11 cellular contexts compared by ENCODE assay signal in the genomic region with DNA sequence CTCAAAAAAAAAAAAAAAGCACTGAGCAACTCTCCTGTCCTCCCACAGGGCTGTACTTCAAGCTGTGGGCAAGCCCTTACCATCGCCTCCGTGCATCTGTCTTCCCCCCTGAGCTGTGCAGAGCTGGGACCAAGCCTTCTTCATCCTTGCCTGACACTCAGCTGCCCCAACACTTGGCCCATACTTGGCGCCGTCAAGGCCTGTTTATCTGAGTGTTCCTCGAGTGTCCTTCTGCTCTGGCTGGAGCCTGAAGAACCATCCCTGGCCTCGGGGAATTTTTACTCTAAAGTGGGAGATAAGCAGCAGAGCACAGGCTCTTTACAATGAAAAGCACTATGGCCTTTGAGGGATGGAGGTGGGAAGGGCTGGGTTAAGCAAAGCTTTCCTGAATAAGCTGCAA. TPM values are rescaled to one million over a fixed set of nuclear protein-coding genes. Genes with fewer than 3 reads are reported as not detected.
DNase-seq lines count a peak whose midpoint lies in the region; ATAC-seq, FAIRE-seq and TF ChIP-seq lines count a peak whose summit lies in the region.
"Had no signal": no experiment of that assay in that cellular context is flagged by ENCODE, and none has a peak within 500 bp of the region (broad histone marks: within the 10 kb centered on the region; RNA-seq: fewer than 3 reads in every experiment).

No MANE protein-coding gene starts in this region.

- H3K4me3 ChIP-seq in cardiac muscle cell (no peak overlapping the region), kidney (ENCODE audit: low read length in 2 of 2) (no peak overlapping the region)

- no peaks in the 10 kb centered on the region for H3K27me3 Mint-ChIP-seq in activated T-helper 1 cell treated with anti-CD3 and anti-CD28 coated beads, Interleukin-12 subunit alpha, Interleukin-12 subunit beta, Interleukin-2, Interleukin-4 antibody, amounts not matched to agents 30 ng/mL and 10 ng/mL and 1 ng/mL, durations not matched to agents 14 hours and 24 hours and 36 hours (ENCODE audit: insufficient read depth)
- no peaks in the 10 kb centered on the region for H3K27me3 Mint-ChIP-seq in naive B cell

- no peak overlapping the region for H3K9ac ChIP-seq in kidney (ENCODE audit: low read length in 2 of 2)

- H3K36me3 ChIP-seq in cardiac muscle cell (peaks cover 5% of the 10 kb centered on the region), kidney (ENCODE audit: control insufficient read depth in 1 of 2, insufficient read depth in 2 of 2, low read length in 2 of 2) (peaks cover 3 to 5% of the 10 kb centered on the region in 2 donors)

- no peak for TF ChIP-seq CTCF in cardiac muscle cell (IDR thresholded peaks at IDR 0.05; ENCODE audit: low read depth, low read length)
- TF ChIP-seq CTCF in kidney (IDR thresholded peaks at IDR 0.05; ENCODE audit: borderline replicate concordance, extremely low read depth, insufficient read depth), result no peak

- peak overlapping the region; percentile 92 for H3K4me3 Mint-ChIP-seq in activated T-helper 1 cell treated with anti-CD3 and anti-CD28 coated beads, Interleukin-12 subunit alpha, Interleukin-12 subunit beta, Interleukin-2, Interleukin-4 antibody, amounts not matched to agents 30 ng/mL and 10 ng/mL and 1 ng/mL, durations not matched to agents 14 hours and 24 hours and 36 hours
- H3K4me3 Mint-ChIP-seq in naive B cell, result peak overlapping the region in 5 of 8 donors; percentile 94 to 100 (median 98)

- peaks cover 40% of the 10 kb centered on the region for H3K4me1 Mint-ChIP-seq in activated T-helper 1 cell treated with anti-CD3 and anti-CD28 coated beads, Interleukin-12 subunit alpha, Interleukin-12 subunit beta, Interleukin-2, Interleukin-4 antibody, amounts not matched to agents 30 ng/mL and 10 ng/mL and 1 ng/mL, durations not matched to agents 14 hours and 24 hours and 36 hours (ENCODE audit: low read depth)
- peaks cover 40 to 51% (median 48%) of the 10 kb centered on the region in 3 donors for H3K4me1 Mint-ChIP-seq in naive B cell

- H3K27ac Mint-ChIP-seq in activated T-helper 1 cell treated with anti-CD3 and anti-CD28 coated beads, Interleukin-12 subunit alpha, Interleukin-12 subunit beta, Interleukin-2, Interleukin-4 antibody, amounts not matched to agents 30 ng/mL and 10 ng/mL and 1 ng/mL, durations not matched to agents 14 hours and 24 hours and 36 hours, result peak overlapping the region; percentile 80
- peak overlapping the region in 3 of 6 donors; percentile 84 to 97 (median 95) for H3K27ac Mint-ChIP-seq in naive B cell

- H3K9me3 ChIP-seq in cardiac muscle cell (ENCODE audit: low read depth) (no peaks in the 10 kb centered on the region), kidney (ENCODE audit: control insufficient read depth in 1 of 2, low read length in 2 of 2) (no peaks in the 10 kb centered on the region)

- FAIRE-seq in kidney (lab: Jason Lieb, UNC), result no peak

- peaks cover 17% of the 10 kb centered on the region for H3K36me3 Mint-ChIP-seq in activated T-helper 1 cell treated with anti-CD3 and anti-CD28 coated beads, Interleukin-12 subunit alpha, Interleukin-12 subunit beta, Interleukin-2, Interleukin-4 antibody, amounts not matched to agents 30 ng/mL and 10 ng/mL and 1 ng/mL, durations not matched to agents 14 hours and 24 hours and 36 hours (ENCODE audit: low read depth)
- H3K36me3 Mint-ChIP-seq in naive B cell, result no peaks in the 10 kb centered on the region

- no peaks in the 10 kb centered on the region for H3K9me3 Mint-ChIP-seq in activated T-helper 1 cell treated with anti-CD3 and anti-CD28 coated beads, Interleukin-12 subunit alpha, Interleukin-12 subunit beta, Interleukin-2, Interleukin-4 antibody, amounts not matched to agents 30 ng/mL and 10 ng/mL and 1 ng/mL, durations not matched to agents 14 hours and 24 hours and 36 hours
- H3K9me3 Mint-ChIP-seq in naive B cell, result peaks cover 0 to 4% (median 0%) of the 10 kb centered on the region in 7 donors

- ATAC-seq in left cardiac atrium (no peak), naive B cell (ENCODE audit: low read depth in 2 of 2) (no peak)

- H3K27me3 ChIP-seq in cardiac muscle cell, result no peaks in the 10 kb centered on the region

- intact Hi-C loops in left cardiac atrium (cut with DNase I) (no loop called here), kidney (cut with DNase I) (no loop called here)
- intact Hi-C loops in activated T-helper 1 cell treated with anti-CD3 and anti-CD28 coated beads, Interleukin-12 subunit alpha, Interleukin-12 subunit beta, Interleukin-2, Interleukin-4 antibody, amounts not matched to agents 30 ng/mL and 10 ng/mL and 1 ng/mL, durations not matched to agents 14 hours and 24 hours and 36 hours (cut with micrococcal nuclease), result loop anchor here (5.0 kb wide), 1 partner anchor 394 kb away; the partner anchor contains the start of gene HYLS1

- peaks cover 19% of the 10 kb centered on the region for H3K4me1 ChIP-seq in cardiac muscle cell (ENCODE audit: low read depth)
- peaks cover 6 to 8% of the 10 kb centered on the region in 2 donors for H3K4me1 ChIP-seq in kidney (ENCODE audit: control insufficient read depth in 1 of 2, insufficient read depth in 1 of 2, low read depth in 1 of 2, low read length in 2 of 2)

- DNase-seq in cardiac muscle cell (ENCODE audit: low read depth in 1 of 2, low spot score in 1 of 2) (peak in 1 of 2 donors; percentile 64), left cardiac atrium (no peak), naive B cell (no peak), activated gamma-delta T cell (lab: John Stamatoyannopoulos, UW) (no peak), NCI-H1694 (lab: John Stamatoyannopoulos, UW) (no peak), kidney (no peak), Ammon's horn (ENCODE audit: low spot score) (no peak)
- no peak for DNase-seq in activated T-helper 1 cell treated with anti-CD3 and anti-CD28 coated beads, Interleukin-12 subunit alpha, Interleukin-12 subunit beta, Interleukin-2, Interleukin-4 antibody, amounts not matched to agents 30 ng/mL and 10 ng/mL and 1 ng/mL, durations not matched to agents 14 hours and 24 hours and 36 hours (ENCODE audit: low spot score)
- DNase-seq: NCI-H748 treated with DMSO at 0.1 percent for 48 hours; RPMI8226; stimulated activated CD4-positive, alpha-beta T cell treated with anti-CD3 and anti-CD28 coated beads, Interleukin-1b, Interleukin-23, amount 100 ng/mL, for 48 hours had no signal

- H3K27ac ChIP-seq in cardiac muscle cell (peak overlapping the region; percentile 68), kidney (ENCODE audit: low read depth in 2 of 2, low read length in 2 of 2) (no peak overlapping the region)

RNA-seq across cellular contexts. Expression of gene TIRAP, which starts 1.6 kb away (rescaled TPM):
- total RNA-seq in cardiac muscle cell (4.2 and 6.7 TPM in 2 replicates), left cardiac atrium (1 to 10 TPM; 7.6 to 8.7 TPM), kidney (12.1 TPM)
- polyA plus RNA-seq in cardiac muscle cell (2.4 and 4.9 TPM in 2 replicates), naive B cell (ENCODE audit: low read depth in 6 of 6) (10 to 100 TPM in 3 of 6 donors, 1 to 10 TPM in 3; 4.9 to 11.2 (median 9.9) TPM), kidney (ENCODE audit: insufficient read depth, low read depth, low replicate concordance) (5.8 TPM)
- 13.0 and 15.0 TPM in 2 replicates for total RNA-seq in activated T-helper 1 cell treated with anti-CD3 and anti-CD28 coated beads, Interleukin-12 subunit alpha, Interleukin-12 subunit beta, Interleukin-2, Interleukin-4 antibody, amounts not matched to agents 30 ng/mL and 10 ng/mL and 1 ng/mL, durations not matched to agents 14 hours and 24 hours and 36 hours

RNA-seq across cellular contexts. Expression of gene FOXRED1, which starts 12.3 kb away (rescaled TPM):
- 38.5 and 38.7 TPM in 2 replicates for total RNA-seq in cardiac muscle cell
- 59.3 and 68.5 TPM in 2 replicates for polyA plus RNA-seq in cardiac muscle cell
- 10 to 100 TPM; 21.0 to 25.3 TPM for total RNA-seq in left cardiac atrium
- total RNA-seq in activated T-helper 1 cell treated with anti-CD3 and anti-CD28 coated beads, Interleukin-12 subunit alpha, Interleukin-12 subunit beta, Interleukin-2, Interleukin-4 antibody, amounts not matched to agents 30 ng/mL and 10 ng/mL and 1 ng/mL, durations not matched to agents 14 hours and 24 hours and 36 hours, result 52.9 and 56.5 TPM in 2 replicates
- 10 to 100 TPM; 15.8 to 39.0 (median 19.8) TPM for polyA plus RNA-seq in naive B cell (ENCODE audit: low read depth in 6 of 6)
- 21.5 TPM for total RNA-seq in kidney
- 37.1 TPM for polyA plus RNA-seq in kidney (ENCODE audit: insufficient read depth, low read depth, low replicate concordance)

RNA-seq across cellular contexts. Expression of gene SRPRA, which starts 12.6 kb away (rescaled TPM):
- total RNA-seq in cardiac muscle cell, result 42.9 and 60.2 TPM in 2 replicates
- 62.1 and 76.6 TPM in 2 replicates for polyA plus RNA-seq in cardiac muscle cell
- 10 to 100 TPM; 65.1 to 95.7 TPM for total RNA-seq in left cardiac atrium
- total RNA-seq in activated T-helper 1 cell treated with anti-CD3 and anti-CD28 coated beads, Interleukin-12 subunit alpha, Interleukin-12 subunit beta, Interleukin-2, Interleukin-4 antibody, amounts not matched to agents 30 ng/mL and 10 ng/mL and 1 ng/mL, durations not matched to agents 14 hours and 24 hours and 36 hours, result 194 and 195 TPM in 2 replicates
- polyA plus RNA-seq in naive B cell (ENCODE audit: low read depth in 6 of 6), result 100 to 1,000 TPM in 1 of 6 donors, 10 to 100 TPM in 5; 55.5 to 102 (median 80.5) TPM
- total RNA-seq in kidney, result 116 TPM
- 55.2 TPM for polyA plus RNA-seq in kidney (ENCODE audit: insufficient read depth, low read depth, low replicate concordance)

RNA-seq across cellular contexts. Expression of gene DCPS, which starts 22.6 kb away (rescaled TPM):
- total RNA-seq in cardiac muscle cell (13.1 and 16.5 TPM in 2 replicates), left cardiac atrium (10 to 100 TPM; 11.3 to 13.1 TPM), kidney (24.2 TPM)
- polyA plus RNA-seq in cardiac muscle cell (27.0 and 27.4 TPM in 2 replicates), naive B cell (ENCODE audit: low read depth in 6 of 6) (10 to 100 TPM; 28.4 to 49.1 (median 39.5) TPM), kidney (ENCODE audit: insufficient read depth, low read depth, low replicate concordance) (23.9 TPM)
- 40.4 and 40.5 TPM in 2 replicates for total RNA-seq in activated T-helper 1 cell treated with anti-CD3 and anti-CD28 coated beads, Interleukin-12 subunit alpha, Interleukin-12 subunit beta, Interleukin-2, Interleukin-4 antibody, amounts not matched to agents 30 ng/mL and 10 ng/mL and 1 ng/mL, durations not matched to agents 14 hours and 24 hours and 36 hours
